Comparison of ENCODE assay signal across 32 cellular contexts in genomic region chr15:72584006-72584405, GRCh38.
DNase-seq lines count a peak whose midpoint lies in the region; ATAC-seq, FAIRE-seq and TF ChIP-seq lines count a peak whose summit lies in the region.
"Had no signal": no experiment of that assay in that cellular context is flagged by ENCODE, and none has a peak within 500 bp of the region (broad histone marks: within the 10 kb centered on the region; RNA-seq: fewer than 3 reads in every experiment).

No MANE protein-coding gene starts in this region.

- H3K4me2 ChIP-seq in astrocyte (ENCODE audit: low read length), result no peak overlapping the region
- H3K4me2 ChIP-seq: KMS-11 had no signal

- WGBS in right cardiac atrium, result 70% methylated on average over 4 of the region's 4 CpGs

- H3K9ac ChIP-seq in astrocyte (ENCODE audit: low read length), result no peak overlapping the region
- H3K9ac ChIP-seq: KMS-11 had no signal

- H3K27ac ChIP-seq in astrocyte (ENCODE audit: low read depth, low read length), result no peak overlapping the region
- H3K27ac ChIP-seq in right cardiac atrium (ENCODE audit: low read length), result peak overlapping the region; percentile 45
- H3K27ac ChIP-seq: breast epithelium, KMS-11, RWPE1, SK-N-MC, tibial artery had no signal

- peaks cover 39% of the 10 kb centered on the region for H3K36me3 ChIP-seq in astrocyte (ENCODE audit: insufficient read depth, low read length)

- peaks cover 2% of the 10 kb centered on the region for H3K79me2 ChIP-seq in astrocyte (ENCODE audit: insufficient read depth, low read length)

- H3K36me3 Mint-ChIP-seq in astrocyte (ENCODE audit: low read depth, unreplicated experiment) (peaks cover 37% of the 10 kb centered on the region), type B pancreatic cell (peaks cover 39% of the 10 kb centered on the region), T-cell (peaks cover 52% of the 10 kb centered on the region)
- H3K36me3 Mint-ChIP-seq in activated CD4-positive, alpha-beta memory T cell treated with anti-CD3 and anti-CD28 coated beads for 36 hours, result peaks cover 24% of the 10 kb centered on the region

- H3K9me3 Mint-ChIP-seq in astrocyte (ENCODE audit: unreplicated experiment) (peaks cover 2% of the 10 kb centered on the region), type B pancreatic cell (no peaks in the 10 kb centered on the region), T-cell (peaks cover 0 to 4% (median 0%) of the 10 kb centered on the region in 3 donors)
- H3K9me3 Mint-ChIP-seq in activated CD4-positive, alpha-beta memory T cell treated with anti-CD3 and anti-CD28 coated beads for 36 hours, result peaks cover 1% of the 10 kb centered on the region

- H3K4me1 ChIP-seq in astrocyte (ENCODE audit: insufficient read depth, low read length), result peaks cover 2% of the 10 kb centered on the region
- H3K4me1 ChIP-seq in right cardiac atrium (ENCODE audit: control insufficient read depth, insufficient read depth, low read length), result peaks cover 3% of the 10 kb centered on the region
- H3K4me1 ChIP-seq: breast epithelium, tibial artery had no signal

- CTCF ChIA-PET in activated CD4-positive, alpha-beta memory T cell treated with anti-CD3 and anti-CD28 coated beads for 36 hours (lab: Charles Lee), result interaction anchor here (1.2 to 3.3 kb wide), 2 partner anchors 14 to 16 kb away, joined by 3 to 18 read pairs; no protein-coding TSS in a partner anchor
- CTCF ChIA-PET in T-cell (lab: Charles Lee), result no interaction called here

- H3K27ac Mint-ChIP-seq in astrocyte (ENCODE audit: unreplicated experiment), result peak overlapping the region; percentile 53
- H3K27ac Mint-ChIP-seq in type B pancreatic cell, result peak overlapping the region; percentile 46
- no peak overlapping the region for H3K27ac Mint-ChIP-seq in activated CD4-positive, alpha-beta memory T cell treated with anti-CD3 and anti-CD28 coated beads for 36 hours
- no peak overlapping the region for H3K27ac Mint-ChIP-seq in T-cell
- H3K27ac Mint-ChIP-seq: activated CD8-positive, alpha-beta T cell treated with anti-CD3 and anti-CD28 coated beads for 36 hours; activated naive CD8-positive, alpha-beta T cell treated with anti-CD3 and anti-CD28 coated beads, Interleukin-2, amount 10 ng/mL, durations not matched to agents 7 days and 5 days; B cell; T-helper 1 cell treated with Interleukin-12 subunit alpha and Interleukin-12 subunit beta and Interleukin-4 antibody, amounts not matched to agents 30 μg/mL and 1 μg/mL, for 36 hours had no signal

- H2AFZ ChIP-seq in astrocyte (ENCODE audit: low read depth, low read length), result no peak overlapping the region

- FAIRE-seq in astrocyte (lab: Jason Lieb, UNC), result no peak
- FAIRE-seq: A204.1, G401.6 had no signal

- H3K27me3 Mint-ChIP-seq in astrocyte (ENCODE audit: low read depth, unreplicated experiment), result no peaks in the 10 kb centered on the region
- no peaks in the 10 kb centered on the region for H3K27me3 Mint-ChIP-seq in type B pancreatic cell
- H3K27me3 Mint-ChIP-seq in activated CD4-positive, alpha-beta memory T cell treated with anti-CD3 and anti-CD28 coated beads for 36 hours, result no peaks in the 10 kb centered on the region
- H3K27me3 Mint-ChIP-seq in T-cell, result no peaks in the 10 kb centered on the region
- H3K27me3 Mint-ChIP-seq: activated CD8-positive, alpha-beta T cell treated with anti-CD3 and anti-CD28 coated beads for 36 hours; activated naive CD8-positive, alpha-beta T cell treated with anti-CD3 and anti-CD28 coated beads, Interleukin-2, amount 10 ng/mL, durations not matched to agents 7 days and 5 days; B cell had no signal

- H3K4me3 ChIP-seq in astrocyte (ENCODE audit: insufficient read depth, low read depth, low read length) (no peak overlapping the region), right cardiac atrium (ENCODE audit: low read length) (no peak overlapping the region)
- H3K4me3 ChIP-seq: breast epithelium, SK-N-MC, tibial artery had no signal

- H3K9me3 ChIP-seq in astrocyte (ENCODE audit: insufficient read depth, low read depth, low read length) (no peaks in the 10 kb centered on the region), right cardiac atrium (ENCODE audit: control insufficient read depth, low read length) (no peaks in the 10 kb centered on the region)
- H3K9me3 ChIP-seq: tibial artery had no signal

- TF ChIP-seq CTCF in astrocyte (IDR thresholded peaks at IDR 0.05; ENCODE audit: insufficient read depth, low read depth, low read length) (no peak), type B pancreatic cell (conservative IDR thresholded peaks at IDR 0.05) (no peak)

- intact Hi-C loops in Right ventricle myocardium superior (cut with DNase I), result no loop called here
- intact Hi-C loops in cardiac septum (cut with DNase I), result no loop called here
- intact Hi-C loops in right cardiac atrium (cut with DNase I), result no loop called here
- intact Hi-C loops in activated CD4-positive, alpha-beta memory T cell treated with anti-CD3 and anti-CD28 coated beads for 36 hours (cut with micrococcal nuclease), result no loop called here

- H4K20me1 ChIP-seq in astrocyte (ENCODE audit: insufficient read depth, low read length), result peaks cover 13% of the 10 kb centered on the region

- peak; percentile 71 for ATAC-seq in Right ventricle myocardium superior (ENCODE audit: poor library complexity)
- ATAC-seq in right cardiac atrium, result peak in 1 of 2 donors; percentile 43
- ATAC-seq in T-cell (replicated peaks in 1 of 4), result no peak
- ATAC-seq: activated CD8-positive, alpha-beta T cell treated with anti-CD3 and anti-CD28 coated beads for 36 hours; esophagus mucosa; left lobe of liver had no signal

- no peaks in the 10 kb centered on the region for H3K27me3 ChIP-seq in astrocyte (ENCODE audit: insufficient read depth, low read length)
- H3K27me3 ChIP-seq in right cardiac atrium (ENCODE audit: control insufficient read depth, insufficient read depth), result no peaks in the 10 kb centered on the region
- H3K27me3 ChIP-seq: breast epithelium, tibial artery had no signal

- POLR2A ChIA-PET in activated CD4-positive, alpha-beta memory T cell treated with anti-CD3 and anti-CD28 coated beads for 36 hours (lab: Charles Lee), result no interaction called here
- POLR2A ChIA-PET in T-cell (lab: Charles Lee), result no interaction called here

- peaks cover 22% of the 10 kb centered on the region for H3K4me1 Mint-ChIP-seq in astrocyte (ENCODE audit: low read depth, unreplicated experiment)
- no peaks in the 10 kb centered on the region for H3K4me1 Mint-ChIP-seq in type B pancreatic cell (ENCODE audit: unreplicated experiment)
- no peaks in the 10 kb centered on the region for H3K4me1 Mint-ChIP-seq in activated CD4-positive, alpha-beta memory T cell treated with anti-CD3 and anti-CD28 coated beads for 36 hours (ENCODE audit: low read depth)
- peaks cover 0 to 5% (median 0%) of the 10 kb centered on the region in 3 donors for H3K4me1 Mint-ChIP-seq in T-cell
- H3K4me1 Mint-ChIP-seq: activated naive CD8-positive, alpha-beta T cell treated with anti-CD3 and anti-CD28 coated beads, Interleukin-2, amount 10 ng/mL, durations not matched to agents 7 days and 5 days; B cell had no signal

- no peak for DNase-seq in Right ventricle myocardium superior
- no peak for DNase-seq in cardiac septum (ENCODE audit: low spot score)
- DNase-seq in astrocyte (ENCODE audit: low read depth), result no peak
- DNase-seq in right cardiac atrium, result no peak
- no peak for DNase-seq in type B pancreatic cell (ENCODE audit: extremely low spot score, unreplicated experiment)
- no peak for DNase-seq in activated CD4-positive, alpha-beta memory T cell treated with anti-CD3 and anti-CD28 coated beads for 36 hours
- no peak for DNase-seq in T-cell
- no peak for DNase-seq in NCI-H748 (lab: John Stamatoyannopoulos, UW; ENCODE audit: unreplicated experiment)
- DNase-seq: activated CD4-positive, alpha-beta T cell treated with anti-CD3 and anti-CD28 coated beads for 1 hour; activated CD8-positive, alpha-beta T cell treated with anti-CD3 and anti-CD28 coated beads for 36 hours; activated effector memory CD4-positive, alpha-beta T cell treated with Interleukin-2 at 50 U/mL for 16 hours; activated naive CD8-positive, alpha-beta T cell treated with anti-CD3 and anti-CD28 coated beads, Interleukin-2, amount 10 ng/mL, durations not matched to agents 7 days and 5 days; cortex of kidney; DMS153; foreskin melanocyte; H7; NCI-H1436; NCI-H2081 treated with DMSO at 0.1 percent for 48 hours; NCI-H345; nucleus accumbens; stimulated activated CD4-positive, alpha-beta T cell treated with anti-CD3 and anti-CD28 coated beads, Interleukin-2, amount 100 ng/mL, for 24 hours; tibial artery had no signal

- peak overlapping the region; percentile 55 for H3K4me3 Mint-ChIP-seq in astrocyte (ENCODE audit: unreplicated experiment)
- no peak overlapping the region for H3K4me3 Mint-ChIP-seq in type B pancreatic cell
- H3K4me3 Mint-ChIP-seq in activated CD4-positive, alpha-beta memory T cell treated with anti-CD3 and anti-CD28 coated beads for 36 hours, result no peak overlapping the region
- no peak overlapping the region for H3K4me3 Mint-ChIP-seq in T-cell
- H3K4me3 Mint-ChIP-seq: activated CD8-positive, alpha-beta T cell treated with anti-CD3 and anti-CD28 coated beads for 36 hours; activated naive CD8-positive, alpha-beta T cell treated with anti-CD3 and anti-CD28 coated beads, Interleukin-2, amount 10 ng/mL, durations not matched to agents 7 days and 5 days; B cell; T-helper 1 cell treated with Interleukin-12 subunit alpha and Interleukin-12 subunit beta and Interleukin-4 antibody, amounts not matched to agents 30 μg/mL and 1 μg/mL, for 36 hours had no signal

Comparison
In these comparisons a context has a peak if more than half of its experiments do, and no peak if none do; other contexts are left out.
1. H3K27ac Mint-ChIP-seq: peak in astrocyte (single experiment) and type B pancreatic cell (single experiment); none in activated CD4-positive, alpha-beta memory T cell treated with anti-CD3 and anti-CD28 coated beads for 36 hours (single experiment) and T-cell (0 of 2).